25 cellular contexts compared by ENCODE assay signal in the genomic region with DNA sequence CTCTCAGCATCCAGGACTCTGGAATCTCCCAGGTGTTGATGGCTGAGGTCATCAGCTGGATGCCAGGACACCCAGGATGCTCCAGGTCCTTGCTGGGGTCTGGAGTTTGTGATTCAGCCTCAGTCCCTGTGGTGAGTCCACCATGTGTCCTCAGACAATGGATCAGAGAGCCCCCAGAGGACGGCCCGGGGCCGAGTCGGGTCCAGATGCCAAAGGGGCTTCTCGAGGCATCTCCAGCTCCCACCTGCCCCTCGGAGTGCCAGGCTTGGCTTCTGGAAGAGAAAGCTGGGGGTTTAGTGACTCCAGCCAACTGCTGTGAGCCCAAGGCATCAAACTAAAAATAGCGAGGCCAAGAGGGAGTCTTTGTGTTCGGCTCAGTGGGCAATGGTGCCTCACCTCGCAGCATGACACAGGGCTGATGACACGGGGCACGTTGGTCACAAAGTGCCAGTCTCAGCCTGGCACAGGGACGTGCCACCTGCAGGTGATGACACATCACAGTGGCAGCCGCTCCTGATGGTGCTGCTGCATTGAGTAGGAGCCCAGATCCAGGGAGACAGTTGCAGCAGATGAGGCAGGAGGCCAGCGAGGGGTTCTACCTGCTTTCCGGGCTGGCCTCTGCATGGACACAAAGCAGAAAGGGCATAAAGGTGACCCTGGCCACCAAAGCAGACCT. TPM values are rescaled to one million over a fixed set of nuclear protein-coding genes. Genes with fewer than 3 reads are reported as not detected.
DNase-seq lines count a peak whose midpoint lies in the region; ATAC-seq, FAIRE-seq and TF ChIP-seq lines count a peak whose summit lies in the region.
"Had no signal": no experiment of that assay in that cellular context is flagged by ENCODE, and none has a peak within 500 bp of the region (broad histone marks: within the 10 kb centered on the region; RNA-seq: fewer than 3 reads in every experiment).

No MANE protein-coding gene starts in this region.

- BruUV-seq in K562 (replicated peaks; lab: Mats Ljungman, UMichigan), result no TSS peak

- no peak overlapping the region for H3K9ac ChIP-seq in K562 (ENCODE audit: insufficient read depth in 1 of 2, low read depth in 2 of 2, low read length in 2 of 2)
- H3K9ac ChIP-seq: GM23248 had no signal

- H3K36me3 ChIP-seq in right atrium auricular region, result no peaks in the 10 kb centered on the region
- H3K36me3 ChIP-seq in K562 (ENCODE audit: control insufficient read depth, insufficient read depth, low read length), result no peaks in the 10 kb centered on the region
- H3K36me3 ChIP-seq: suprapubic skin, vagina had no signal

- H3K9me3 ChIP-seq in right atrium auricular region (no peaks in the 10 kb centered on the region), K562 (replicated peaks; ENCODE audit: control insufficient read depth, insufficient read depth, low read depth, low read length) (no peaks in the 10 kb centered on the region; the same call in 1 of the 2 replicates)
- H3K9me3 ChIP-seq: suprapubic skin, vagina had no signal

- no peak for TF ChIP-seq EP300 in K562 (IDR thresholded peaks at IDR 0.05; ENCODE audit: low read length)

- in situ Hi-C loops in K562 (cut with MboI), result no loop called here

- H3K4me3 ChIP-seq in right atrium auricular region (no peak overlapping the region), K562 (no peak overlapping the region)
- H3K4me3 ChIP-seq: GM23248, suprapubic skin, vagina had no signal

- POLR2A ChIA-PET in K562 (lab: Yijun Ruan, JAX), result no interaction called here

- peaks cover 0 to 17% of the 10 kb centered on the region in 2 donors for H3K4me1 ChIP-seq in right atrium auricular region
- peaks cover 15 to 23% of the 10 kb centered on the region in 2 experiments for H3K4me1 ChIP-seq in K562 (replicated peaks in 1 of 2; ENCODE audit: control insufficient read depth in 2 of 2, insufficient read depth in 2 of 2, low read length in 2 of 2)
- H3K4me1 ChIP-seq: suprapubic skin had no signal

- H3K27ac ChIP-seq in right atrium auricular region (no peak overlapping the region), K562 (ENCODE audit: extremely low read depth, low read depth, low read length) (no peak overlapping the region)
- H3K27ac ChIP-seq: GM23248, suprapubic skin, vagina had no signal

- no peak for DNase-seq in Right ventricle myocardium inferior (ENCODE audit: missing footprints)
- no peak for DNase-seq in right atrium auricular region (ENCODE audit: low spot score)
- DNase-seq in K562 (ENCODE audit: extremely low read depth in 1 of 4, low spot score in 3 of 4), result no peak
- peak; percentile 43 for DNase-seq in medulla oblongata (ENCODE audit: extremely low spot score)
- no peak for DNase-seq in DMS 273 (lab: John Stamatoyannopoulos, UW; ENCODE audit: unreplicated experiment)
- no peak for DNase-seq in NCI-H748 (lab: John Stamatoyannopoulos, UW; ENCODE audit: unreplicated experiment)
- no peak for DNase-seq in NCI-H1092 (lab: John Stamatoyannopoulos, UW)
- DNase-seq: activated CD8-positive, alpha-beta T cell treated with anti-CD3 and anti-CD28 coated beads for 36 hours; CD8-positive, alpha-beta memory T cell; DMS153; GM23248; HFFc6; midbrain; naive thymus-derived CD8-positive, alpha-beta T cell; NCI-H187; NCI-H526 treated with DMSO at 0.1 percent for 48 hours; stimulated activated CD4-positive, alpha-beta T cell treated with anti-CD3 and anti-CD28 coated beads, Interleukin-12 subunit alpha, Interleukin-12 subunit beta, amount 100 ng/mL, for 4 hours; stimulated activated CD4-positive, alpha-beta T cell treated with anti-CD3 and anti-CD28 coated beads, Interleukin-4, amount 100 ng/mL, for 1 hour had no signal

- ATAC-seq in Right ventricle myocardium inferior, result peak; percentile 29
- ATAC-seq in K562, result no peak
- ATAC-seq in GM18858 (IDR thresholded peaks at IDR 0.05; ENCODE audit: unreplicated experiment), result no peak
- ATAC-seq: activated CD8-positive, alpha-beta T cell treated with anti-CD3 and anti-CD28 coated beads for 36 hours; naive thymus-derived CD8-positive, alpha-beta T cell had no signal

- WGBS in K562 (ENCODE audit: insufficient coverage, low coverage, missing lambda C conversion rate), result 2% methylated on average over 15 of the region's 15 CpGs

- H3K9me1 ChIP-seq in K562 (ENCODE audit: control insufficient read depth, insufficient read depth, low read length), result no peaks in the 10 kb centered on the region

- no peak for TF ChIP-seq CTCF in right atrium auricular region (IDR thresholded peaks at IDR 0.05)
- TF ChIP-seq CTCF in K562 (IDR thresholded peaks at IDR 0.05 in 2 of 3, conservative IDR thresholded peaks at IDR 0.05 in 1 of 3; ENCODE audit: insufficient read depth in 2 of 3, low read depth in 1 of 3, low read length in 3 of 3), result no peak

- peak; percentile 32 for FAIRE-seq in K562 (lab: Jason Lieb, UNC)
- FAIRE-seq: astrocyte, endothelial cell of umbilical vein, TTC549 had no signal

- no peak for TF ChIP-seq POLR2A in K562 (conservative IDR thresholded peaks at IDR 0.05)

- no peaks in the 10 kb centered on the region for H3K79me2 ChIP-seq in K562 (ENCODE audit: control insufficient read depth, insufficient read depth, low read length)

- intact Hi-C loops in Right ventricle myocardium inferior (cut with DNase I), result no loop called here
- intact Hi-C loops in K562 (cut with micrococcal nuclease), result no loop called here

- TF ChIP-seq RAD21 in K562 (CRISPR knock-in tag; conservative IDR thresholded peaks at IDR 0.05 in 1 of 2, IDR thresholded peaks at IDR 0.05 in 1 of 2), result no peak

- no peaks in the 10 kb centered on the region for H3K27me3 ChIP-seq in right atrium auricular region
- H3K27me3 ChIP-seq in K562 (ENCODE audit: control insufficient read depth in 2 of 2, insufficient read depth in 2 of 2, low read length in 2 of 2), result peaks cover 17 to 53% of the 10 kb centered on the region in 2 experiments; a peak in 4 of 5 replicates
- H3K27me3 ChIP-seq: suprapubic skin, vagina had no signal

- H2AFZ ChIP-seq in K562 (ENCODE audit: low read depth, low read length), result no peak overlapping the region
- H2AFZ ChIP-seq: GM23248 had no signal

- H3K4me2 ChIP-seq in K562 (ENCODE audit: insufficient read depth, low read length), result no peak overlapping the region

- CTCF ChIA-PET in K562 (lab: Yijun Ruan, JAX; ENCODE audit: low intra/inter-chr PET ratio), result no interaction called here

- H4K20me1 ChIP-seq in K562 (replicated peaks; ENCODE audit: control insufficient read depth, insufficient read depth, low read length), result peaks cover 19% of the 10 kb centered on the region

TF ChIP-seq in K562, 482 proteins besides CTCF, POLR2A, EP300 and RAD21 (continues in another document):
- no peak for TF ChIP-seq LARP7 (IDR thresholded peaks at IDR 0.05)
- TF ChIP-seq, protein P1, sequence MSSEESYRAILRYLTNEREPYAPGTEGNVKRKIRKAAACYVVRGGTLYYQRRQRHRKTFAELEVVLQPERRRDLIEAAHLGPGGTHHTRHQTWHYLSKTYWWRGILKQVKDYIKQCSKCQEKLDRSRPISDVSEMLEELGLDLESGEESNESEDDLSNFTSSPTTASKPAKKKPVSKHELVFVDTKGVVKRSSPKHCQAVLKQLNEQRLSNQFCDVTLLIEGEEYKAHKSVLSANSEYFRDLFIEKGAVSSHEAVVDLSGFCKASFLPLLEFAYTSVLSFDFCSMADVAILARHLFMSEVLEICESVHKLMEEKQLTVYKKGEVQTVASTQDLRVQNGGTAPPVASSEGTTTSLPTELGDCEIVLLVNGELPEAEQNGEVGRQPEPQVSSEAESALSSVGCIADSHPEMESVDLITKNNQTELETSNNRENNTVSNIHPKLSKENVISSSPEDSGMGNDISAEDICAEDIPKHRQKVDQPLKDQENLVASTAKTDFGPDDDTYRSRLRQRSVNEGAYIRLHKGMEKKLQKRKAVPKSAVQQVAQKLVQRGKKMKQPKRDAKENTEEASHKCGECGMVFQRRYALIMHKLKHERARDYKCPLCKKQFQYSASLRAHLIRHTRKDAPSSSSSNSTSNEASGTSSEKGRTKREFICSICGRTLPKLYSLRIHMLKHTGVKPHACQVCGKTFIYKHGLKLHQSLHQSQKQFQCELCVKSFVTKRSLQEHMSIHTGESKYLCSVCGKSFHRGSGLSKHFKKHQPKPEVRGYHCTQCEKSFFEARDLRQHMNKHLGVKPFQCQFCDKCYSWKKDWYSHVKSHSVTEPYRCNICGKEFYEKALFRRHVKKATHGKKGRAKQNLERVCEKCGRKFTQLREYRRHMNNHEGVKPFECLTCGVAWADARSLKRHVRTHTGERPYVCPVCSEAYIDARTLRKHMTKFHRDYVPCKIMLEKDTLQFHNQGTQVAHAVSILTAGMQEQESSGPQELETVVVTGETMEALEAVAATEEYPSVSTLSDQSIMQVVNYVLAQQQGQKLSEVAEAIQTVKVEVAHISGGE (CRISPR knock-in tag; IDR thresholded peaks at IDR 0.05), result no peak
- TF ChIP-seq MTA2 (IDR thresholded peaks at IDR 0.05; ENCODE audit: low read depth), result no peak
- no peak for TF ChIP-seq NFE2 (IDR thresholded peaks at IDR 0.05; ENCODE audit: low read depth)
- no peak for TF ChIP-seq RB1 (IDR thresholded peaks at IDR 0.05; ENCODE audit: low read depth)
- TF ChIP-seq BHLHE40 (IDR thresholded peaks at IDR 0.05; ENCODE audit: low read length), result no peak
- TF ChIP-seq JUNB (CRISPR knock-in tag; conservative IDR thresholded peaks at IDR 0.05), result no peak
- TF ChIP-seq DPF2 (IDR thresholded peaks at IDR 0.05), result no peak
- no peak for TF ChIP-seq FOXJ2 (tag; IDR thresholded peaks at IDR 0.05)
- TF ChIP-seq ZNF274 (IDR thresholded peaks at IDR 0.05; ENCODE audit: borderline replicate concordance, low read depth, low read length), result no peak

RNA-seq across cellular contexts. Expression of gene PDE9A, which starts 10.6 kb away (rescaled TPM):
- total RNA-seq in Right ventricle myocardium inferior (3.4 TPM), right atrium auricular region (1 to 10 TPM; 1.1 to 2.0 TPM), K562 (2014; rRNA removed) (not detected in 2 replicates), K562 (2014; rRNA removed; fragmentation: Illumina TruSeq; extraction: Trizol) (not detected in 2 replicates), K562 (2015; rRNA removed; fragmentation: Illumina TruSeq; extraction: Trizol) (not detected in 2 replicates), K562 (2021) (0.27 TPM in 1 of 2 replicates, not detected in the other)
- 0.12 and 0.63 TPM in 2 replicates for total RNA-seq in K562 (2011; cell fraction: chromatin; rRNA removed; ENCODE audit: low replicate concordance)
- 0.92 TPM in 1 of 2 replicates, not detected in the other for total RNA-seq in K562 (2011; cell fraction: nucleolus; rRNA removed)
- not detected in 2 replicates for total RNA-seq in K562 (2011; cell fraction: nucleoplasm; rRNA removed)
- polyA plus RNA-seq in K562 (2011; rRNA removed) (0.07 TPM in 1 of 2 replicates, not detected in the other), K562 (2014; fragmentation: Illumina TruSeq; extraction: Trizol) (not detected in 2 replicates), K562 (2014; fragmentation: Nextera tagmentation; extraction: Ambion mirVana) (not detected), K562 (2014; rRNA removed) (not detected in 2 replicates)
- polyA plus RNA-seq in K562 (2011; cell fraction: cytosol; rRNA removed), result 0.13 TPM in 1 of 2 replicates, not detected in the other
- 0.15 TPM in 1 of 2 replicates, not detected in the other for polyA plus RNA-seq in K562 (2011; cell fraction: nucleus; rRNA removed)
- not detected in 2 replicates for polyA plus RNA-seq in K562 (2012)
- polyA minus RNA-seq in K562 (2011; rRNA and poly(A)+ RNA removed), result not detected in 2 replicates
- not detected in 2 replicates for polyA minus RNA-seq in K562 (2011; cell fraction: cytosol; rRNA and poly(A)+ RNA removed)
- polyA minus RNA-seq in K562 (2011; cell fraction: nucleus; rRNA and poly(A)+ RNA removed), result not detected in 2 replicates
- total RNA-seq: GM23248, HFFc6, RPMI7951 had no signal
- polyA plus RNA-seq: GM23248 had no signal
